ENCODE assay signal across 20 cellular contexts in genomic region chr1:101444381-101444780, GRCh38.
DNase-seq lines count a peak whose midpoint lies in the region; ATAC-seq and TF ChIP-seq lines count a peak whose summit lies in the region.
"Had no signal": no experiment of that assay in that cellular context is flagged by ENCODE, and none has a peak within 500 bp of the region (broad histone marks: within the 10 kb centered on the region; RNA-seq: fewer than 3 reads in every experiment).

No MANE protein-coding gene starts in this region.

- TF ChIP-seq CTCF in cardiac muscle cell (IDR thresholded peaks at IDR 0.05; ENCODE audit: low read depth, low read length) (no peak), colonic mucosa (IDR thresholded peaks at IDR 0.05) (no peak)

- intact Hi-C loops in left ventricle myocardium superior (cut with micrococcal nuclease), result no loop called here
- intact Hi-C loops in colonic mucosa (cut with DNase I), result no loop called here

- H3K9ac ChIP-seq in colonic mucosa (ENCODE audit: low read depth in 2 of 2, low read length in 2 of 2), result no peak overlapping the region

- no peaks in the 10 kb centered on the region for H3K4me1 Mint-ChIP-seq in activated CD8-positive, alpha-beta T cell treated with anti-CD3 and anti-CD28 coated beads, Interleukin-2, amount 10 ng/mL, durations not matched to agents 7 days and 5 days (ENCODE audit: low read depth)

- peak overlapping the region; percentile 70 for H3K27ac ChIP-seq in cardiac muscle cell
- H3K27ac ChIP-seq in colonic mucosa, result no peak overlapping the region
- H3K27ac ChIP-seq: C4-2B, upper lobe of left lung had no signal

- H3K9me3 Mint-ChIP-seq in activated CD8-positive, alpha-beta T cell treated with anti-CD3 and anti-CD28 coated beads, Interleukin-2, amount 10 ng/mL, durations not matched to agents 7 days and 5 days (ENCODE audit: insufficient read depth), result no peaks in the 10 kb centered on the region
- H3K9me3 Mint-ChIP-seq: activated CD4-positive, alpha-beta memory T cell treated with anti-CD3 and anti-CD28 coated beads for 36 hours; activated T-cell treated with anti-CD3 and anti-CD28 coated beads, Interleukin-2, amount 50 U/mL, for 24 hours; dendritic cell treated with granulocyte-macrophage colony-stimulating factor and Interleukin-4, amounts not matched to agents 40 ng/mL and 50 ng/mL, for 4 days; stimulated activated naive B cell treated with anti-CD40 and anti-IgM and Interleukin-4, amounts not matched to agents 10 μg/mL and 1 μg/mL and 100 μg/mL, for 72 hours; T-cell had no signal

- H3K36me3 Mint-ChIP-seq in activated CD8-positive, alpha-beta T cell treated with anti-CD3 and anti-CD28 coated beads, Interleukin-2, amount 10 ng/mL, durations not matched to agents 7 days and 5 days (ENCODE audit: low read depth), result no peaks in the 10 kb centered on the region
- H3K36me3 Mint-ChIP-seq: activated CD4-positive, alpha-beta memory T cell treated with anti-CD3 and anti-CD28 coated beads for 36 hours; stimulated activated naive B cell treated with anti-CD40 and anti-IgM and Interleukin-4, amounts not matched to agents 10 μg/mL and 1 μg/mL and 100 μg/mL, for 72 hours; T-cell had no signal

- H3K4me1 ChIP-seq in cardiac muscle cell (ENCODE audit: low read depth) (peaks cover 24% of the 10 kb centered on the region), colonic mucosa (no peaks in the 10 kb centered on the region)
- H3K4me1 ChIP-seq: upper lobe of left lung had no signal

- H3K4me3 ChIP-seq in cardiac muscle cell (no peak overlapping the region), colonic mucosa (no peak overlapping the region)
- H3K4me3 ChIP-seq: upper lobe of left lung had no signal

- DNase-seq in cardiac muscle cell (ENCODE audit: low read depth in 1 of 2, low spot score in 1 of 2), result no peak
- DNase-seq in left ventricle myocardium superior, result no peak
- no peak for DNase-seq in stimulated activated CD8-positive, alpha-beta memory T cell treated with anti-CD3 and anti-CD28 coated beads, Interleukin-4, amount 100 ng/mL, for 48 hours
- no peak for DNase-seq in colonic mucosa
- DNase-seq in NCI-H2029 (lab: John Stamatoyannopoulos, UW), result no peak
- DNase-seq in activated CD8-positive, alpha-beta T cell treated with anti-CD3 and anti-CD28 coated beads, Interleukin-2, amount 10 ng/mL, durations not matched to agents 7 days and 5 days, result no peak
- DNase-seq: activated CD4-positive, alpha-beta memory T cell treated with anti-CD3 and anti-CD28 coated beads for 36 hours; activated naive CD4-positive, alpha-beta T cell treated with anti-CD3 and anti-CD28 coated beads, Interleukin-2, amount 50 U/mL, for 16 hours; activated T-cell treated with anti-CD3 and anti-CD28 coated beads, Interleukin-2, amount 50 U/mL, for 24 hours; foreskin melanocyte; NCI-H1436; NCI-H446; stimulated activated naive B cell treated with anti-CD40 and anti-IgM and Interleukin-4, amounts not matched to agents 10 μg/mL and 1 μg/mL and 100 μg/mL, for 72 hours; T-cell; upper lobe of left lung had no signal

- no peak overlapping the region for H3K4me3 Mint-ChIP-seq in activated CD8-positive, alpha-beta T cell treated with anti-CD3 and anti-CD28 coated beads, Interleukin-2, amount 10 ng/mL, durations not matched to agents 7 days and 5 days
- H3K4me3 Mint-ChIP-seq: activated CD4-positive, alpha-beta memory T cell treated with anti-CD3 and anti-CD28 coated beads for 36 hours; activated T-cell treated with anti-CD3 and anti-CD28 coated beads, Interleukin-2, amount 50 U/mL, for 24 hours; dendritic cell treated with granulocyte-macrophage colony-stimulating factor and Interleukin-4, amounts not matched to agents 40 ng/mL and 50 ng/mL, for 4 days; stimulated activated naive B cell treated with anti-CD40 and anti-IgM and Interleukin-4, amounts not matched to agents 10 μg/mL and 1 μg/mL and 100 μg/mL, for 72 hours; T-cell had no signal

- POLR2A ChIA-PET in activated CD8-positive, alpha-beta T cell treated with anti-CD3 and anti-CD28 coated beads, Interleukin-2, amount 10 ng/mL, durations not matched to agents 7 days and 5 days (lab: Charles Lee), result no interaction called here

- no peak overlapping the region for H3K27ac Mint-ChIP-seq in activated CD8-positive, alpha-beta T cell treated with anti-CD3 and anti-CD28 coated beads, Interleukin-2, amount 10 ng/mL, durations not matched to agents 7 days and 5 days
- H3K27ac Mint-ChIP-seq: activated CD4-positive, alpha-beta memory T cell treated with anti-CD3 and anti-CD28 coated beads for 36 hours; activated T-cell treated with anti-CD3 and anti-CD28 coated beads, Interleukin-2, amount 50 U/mL, for 24 hours; dendritic cell treated with granulocyte-macrophage colony-stimulating factor and Interleukin-4, amounts not matched to agents 40 ng/mL and 50 ng/mL, for 4 days; stimulated activated naive B cell treated with anti-CD40 and anti-IgM and Interleukin-4, amounts not matched to agents 10 μg/mL and 1 μg/mL and 100 μg/mL, for 72 hours; T-cell had no signal

- no peak for ATAC-seq in left ventricle myocardium superior
- ATAC-seq in GM21717 (IDR thresholded peaks at IDR 0.05; ENCODE audit: unreplicated experiment), result peak; percentile 51
- peak; percentile 54 for ATAC-seq in HG03159 (IDR thresholded peaks at IDR 0.05; ENCODE audit: unreplicated experiment)
- ATAC-seq in activated CD8-positive, alpha-beta T cell treated with anti-CD3 and anti-CD28 coated beads, Interleukin-2, amount 10 ng/mL, durations not matched to agents 7 days and 5 days, result no peak
- ATAC-seq: HCT116, T-cell had no signal

- H3K27me3 Mint-ChIP-seq in activated CD8-positive, alpha-beta T cell treated with anti-CD3 and anti-CD28 coated beads, Interleukin-2, amount 10 ng/mL, durations not matched to agents 7 days and 5 days (ENCODE audit: low read depth), result peaks cover 18% of the 10 kb centered on the region
- H3K27me3 Mint-ChIP-seq: dendritic cell treated with granulocyte-macrophage colony-stimulating factor and Interleukin-4, amounts not matched to agents 40 ng/mL and 50 ng/mL, for 4 days had no signal

- H3K9me3 ChIP-seq in cardiac muscle cell (ENCODE audit: low read depth), result no peaks in the 10 kb centered on the region
- no peaks in the 10 kb centered on the region for H3K9me3 ChIP-seq in colonic mucosa
- H3K9me3 ChIP-seq: upper lobe of left lung had no signal

- H3K36me3 ChIP-seq in cardiac muscle cell (no peaks in the 10 kb centered on the region), colonic mucosa (no peaks in the 10 kb centered on the region)
- H3K36me3 ChIP-seq: upper lobe of left lung had no signal

- CTCF ChIA-PET in activated CD8-positive, alpha-beta T cell treated with anti-CD3 and anti-CD28 coated beads, Interleukin-2, amount 10 ng/mL, durations not matched to agents 7 days and 5 days (lab: Charles Lee), result interaction anchor here (1.6 kb wide), 1 partner anchor 135 kb away, joined by 7 read pairs; no protein-coding TSS in a partner anchor

- H3K27me3 ChIP-seq in cardiac muscle cell (no peaks in the 10 kb centered on the region), colonic mucosa (no peaks in the 10 kb centered on the region)
- H3K27me3 ChIP-seq: upper lobe of left lung had no signal

Comparison
In these comparisons a context has a peak if more than half of its experiments do, and no peak if none do; other contexts are left out.
1. ATAC-seq: peak in GM21717 (single experiment) and HG03159 (single experiment); none in left ventricle myocardium superior (single experiment) and activated CD8-positive, alpha-beta T cell treated with anti-CD3 and anti-CD28 coated beads, Interleukin-2, amount 10 ng/mL, durations not matched to agents 7 days and 5 days (single experiment).